ENCODE assay signal across 20 cellular contexts in genomic region chr1:160789051-160789701, GRCh38. TPM values are rescaled to one million over a fixed set of nuclear protein-coding genes. Genes with fewer than 3 reads are reported as not detected.
DNase-seq lines count a peak whose midpoint lies in the region; ATAC-seq, FAIRE-seq and TF ChIP-seq lines count a peak whose summit lies in the region.
"Had no signal": no experiment of that assay in that cellular context is flagged by ENCODE, and none has a peak within 500 bp of the region (broad histone marks: within the 10 kb centered on the region; RNA-seq: fewer than 3 reads in every experiment).

No MANE protein-coding gene starts in this region.

- RAD21 ChIA-PET in GM12878 (lab: Charles Lee; ENCODE audit: unreplicated experiment), result interaction anchor here (0.9 to 3.7 kb wide), 20 partner anchors 9 to 170 kb away, joined by 3 to 49 read pairs (median 8); partner anchors contain the start of genes CD244, CD48, SLAMF1 and SLAMF7

- no peak for TF ChIP-seq POLR2A in GM12878 (IDR thresholded peaks at IDR 0.05; ENCODE audit: low read depth, low read length)

- no peak overlapping the region; the same call in 1 of the 2 replicates for H3K9ac ChIP-seq in GM12878 (ENCODE audit: control insufficient read depth, insufficient read depth, low read length)

- no peaks in the 10 kb centered on the region for H4K20me1 ChIP-seq in GM12878 (ENCODE audit: control insufficient read depth, insufficient read depth)

- H3K4me2 ChIP-seq in GM12878 (ENCODE audit: control insufficient read depth, insufficient read depth), result peak overlapping the region; percentile 71; the same call in 1 of the 2 replicates

- TSS peak; percentile 76 for BruUV-seq in GM12878 (replicated peaks; lab: Mats Ljungman, UMichigan)

- H3K4me1 ChIP-seq in GM12878 (ENCODE audit: control insufficient read depth, insufficient read depth, low read length), result peaks cover 19% of the 10 kb centered on the region
- H3K4me1 ChIP-seq: esophagus squamous epithelium had no signal

- 91% methylated on average over 11 of the region's 11 CpGs for WGBS in GM12878 (ENCODE audit: insufficient coverage, insufficient replicate concordance, low lambda C conversion rate, missing lambda C conversion rate)

- H3K27ac ChIP-seq in GM12878 (ENCODE audit: control insufficient read depth, insufficient read depth), result peak overlapping the region; percentile 86

- H3K9me3 ChIP-seq in GM12878 (replicated peaks; ENCODE audit: control insufficient read depth, insufficient read depth, low read length), result no peaks in the 10 kb centered on the region

- POLR2A ChIA-PET in GM12878 (lab: Charles Lee), result interaction anchor here (0.6 to 3.8 kb wide), 15 partner anchors 8 to 143 kb away, joined by 3 to 28 read pairs (median 4); partner anchors contain the start of genes SLAMF1 and SLAMF7

- SMC1A ChIA-PET in GM12878 (lab: Charles Lee; ENCODE audit: uncharacterized antibody, unreplicated experiment), result interaction anchor here (0.6 to 4.5 kb wide), 29 partner anchors 9 to 249 kb away, joined by 3 to 38 read pairs (median 4); partner anchors contain the start of genes CD244, CD48 and SLAMF7

- in situ Hi-C loops in GM12878 (cut with MboI), result no loop called here

- no peak for TF ChIP-seq EP300 in GM12878 (IDR thresholded peaks at IDR 0.05; ENCODE audit: borderline replicate concordance in 1 of 2, control insufficient read depth in 1 of 2, low read depth in 2 of 2, low read length in 2 of 2)

- DNase-seq in GM06990 (ENCODE audit: extremely low read depth, insufficient read length) (no peak), GM12878 (ENCODE audit: low read depth, low spot score) (no peak), A172 (ENCODE audit: low spot score) (no peak), HUDEP-2 (lab: John Stamatoyannopoulos, UW; ENCODE audit: unreplicated experiment in 76 of 76) (no peak)
- DNase-seq in stimulated activated CD8-positive, alpha-beta memory T cell treated with anti-CD3 and anti-CD28 coated beads, Interleukin-4, amount 100 ng/mL, for 48 hours, result no peak
- DNase-seq in stimulated activated CD4-positive, alpha-beta T cell treated with anti-CD3 and anti-CD28 coated beads, Interleukin-15, amount 100 ng/mL, for 24 hours, result no peak
- DNase-seq: activated CD4-positive, alpha-beta memory T cell treated with anti-CD3 and anti-CD28 coated beads for 36 hours; dermis blood vessel endothelial cell; esophagus squamous epithelium; GOT3; KBM-7; NCI-H1105; NK-92 treated with Interleukin-12 subunit alpha and Interleukin-12 subunit beta, amount 100 ng/mL, for 24 hours; SHP77 treated with DMSO at 0.1 percent for 48 hours had no signal

- TF ChIP-seq RAD21 in GM12878 (IDR thresholded peaks at IDR 0.05; ENCODE audit: insufficient read depth, low read depth, low read length), result peak; percentile 30; the same call in 1 of the 2 replicates

- H3K79me2 ChIP-seq in GM12878 (ENCODE audit: control insufficient read depth, insufficient read depth, low read length), result no peaks in the 10 kb centered on the region

- CTCF ChIA-PET in GM12878 (lab: Yijun Ruan, JAX), result interaction anchor here (1.0 to 3.9 kb wide), 15 partner anchors 9 to 165 kb away, joined by 3 to 32 read pairs (median 6); partner anchors contain the start of gene ITLN2

- H3K4me3 ChIP-seq in GM06990 (replicated peaks; ENCODE audit: low read depth, low read length) (peak overlapping the region; percentile 8), GM12878 (no peak overlapping the region)
- H3K4me3 ChIP-seq: esophagus squamous epithelium, skin epidermis had no signal

- H3K27me3 ChIP-seq in GM06990 (replicated peaks; ENCODE audit: control insufficient read depth, insufficient read depth, low read length) (no peaks in the 10 kb centered on the region), GM12878 (replicated peaks in 1 of 2; ENCODE audit: control insufficient read depth in 2 of 2, insufficient read depth in 2 of 2, low read length in 1 of 2) (no peaks in the 10 kb centered on the region)
- H3K27me3 ChIP-seq: esophagus squamous epithelium had no signal

- intact Hi-C loops in GM12878 (cut with micrococcal nuclease; ENCODE audit: unreplicated experiment), result no loop called here

- no peak for FAIRE-seq in GM12878 (lab: Jason Lieb, UNC)
- FAIRE-seq: astrocyte had no signal

- ATAC-seq in GM21717 (IDR thresholded peaks at IDR 0.05; ENCODE audit: unreplicated experiment) (peak; percentile 31), HG03342 (IDR thresholded peaks at IDR 0.05; ENCODE audit: unreplicated experiment) (peak; percentile 10), GM12878 (peak; percentile 16)

- TF ChIP-seq CTCF in GM06990 (IDR thresholded peaks at IDR 0.05; ENCODE audit: insufficient read depth, low read length, poor library complexity, severe bottlenecking) (no peak), GM12878 (IDR thresholded peaks at IDR 0.05 in 2 of 3, conservative IDR thresholded peaks at IDR 0.05 in 1 of 3; ENCODE audit: control insufficient read depth in 2 of 3, extremely low read depth in 1 of 3, insufficient read depth in 1 of 3, low read depth in 3 of 3, low read length in 3 of 3) (peak in 1 of 3 experiments; percentile 24; a peak in 3 of 6 replicates)

- H3K36me3 ChIP-seq in GM06990 (ENCODE audit: control insufficient read depth, insufficient read depth, low read length) (no peaks in the 10 kb centered on the region), GM12878 (ENCODE audit: control insufficient read depth in 2 of 2, insufficient read depth in 2 of 2, low read length in 1 of 2) (no peaks in the 10 kb centered on the region)
- H3K36me3 ChIP-seq: esophagus squamous epithelium had no signal

- peak overlapping the region; percentile 91 for H2AFZ ChIP-seq in GM12878 (ENCODE audit: control insufficient read depth, low read depth, low read length)

TF ChIP-seq in GM12878, 131 proteins besides CTCF, POLR2A, EP300 and RAD21 (continues in another document):
- no peak for TF ChIP-seq KDM1A (IDR thresholded peaks at IDR 0.05; ENCODE audit: borderline replicate concordance)
- TF ChIP-seq POU2F2 (IDR thresholded peaks at IDR 0.05; ENCODE audit: borderline replicate concordance, low read depth, low read length), result no peak
- no peak for TF ChIP-seq IRF4 (IDR thresholded peaks at IDR 0.05; ENCODE audit: low read depth, low read length)
- TF ChIP-seq NFIC (IDR thresholded peaks at IDR 0.05; ENCODE audit: low read depth, low read length), result no peak
- no peak for TF ChIP-seq PKNOX1 (IDR thresholded peaks at IDR 0.05)

RNA-seq across cellular contexts. Expression of gene LY9, which starts 6.8 kb away (rescaled TPM):
- 51.7 and 54.8 TPM in 2 replicates for total RNA-seq in GM12878 (2013; cell fraction: nucleolus; rRNA removed)
- total RNA-seq in GM12878 (2014; rRNA removed) (10.7 and 12.5 TPM in 2 replicates), GM12878 (2014; rRNA removed; fragmentation: Illumina TruSeq; extraction: Trizol) (6.6 and 8.0 TPM in 2 replicates), GM12878 (2021) (8.9 and 11.0 TPM in 2 replicates)
- polyA plus RNA-seq in GM12878 (2011; ENCODE audit: low read depth), result 15.9 TPM
- polyA plus RNA-seq in GM12878 (2011; rRNA removed) (11.7 and 13.3 TPM in 2 replicates), GM12878 (2014; fragmentation: Illumina TruSeq; extraction: Trizol) (9.8 and 11.7 TPM in 2 replicates), GM12878 (2014; fragmentation: Nextera tagmentation; extraction: Ambion mirVana) (1 to 10 TPM; 2.7 to 2.8 TPM), GM12878 (2014; rRNA removed) (11.4 and 11.6 TPM in 2 replicates), GM12878 (2016; fragmentation: Nextera tagmentation; extraction: Ambion mirVana) (1 to 10 TPM; 7.4 to 9.1 TPM)
- 12.8 and 14.6 TPM in 2 replicates for polyA plus RNA-seq in GM12878 (2011; cell fraction: cytosol; rRNA removed)
- 11.6 and 16.1 TPM in 2 replicates for polyA plus RNA-seq in GM12878 (2011; cell fraction: nucleus; rRNA removed)
- 16.7 and 24.0 TPM in 2 replicates for polyA plus RNA-seq in GM12878 (2012)
- polyA minus RNA-seq in GM12878 (2011; rRNA and poly(A)+ RNA removed), result 13.6 and 16.5 TPM in 2 replicates
- 3.5 TPM in 2 replicates for polyA minus RNA-seq in GM12878 (2011; cell fraction: cytosol; rRNA and poly(A)+ RNA removed)
- polyA minus RNA-seq in GM12878 (2011; cell fraction: nucleus; rRNA and poly(A)+ RNA removed), result 10.8 and 12.2 TPM in 2 replicates
- not detected in 2 replicates for total RNA-seq in A172 (2014; rRNA removed; shearing (Covaris generic))
- total RNA-seq: astrocyte, dermis blood vessel endothelial cell, kidney epithelial cell, osteoblast had no signal

RNA-seq across cellular contexts. Expression of gene SLAMF7, which starts 50.1 kb away (rescaled TPM):
- total RNA-seq in GM12878 (2013; cell fraction: nucleolus; rRNA removed), result 340 and 341 TPM in 2 replicates
- total RNA-seq in GM12878 (2014; rRNA removed) (74.4 and 76.2 TPM in 2 replicates), GM12878 (2014; rRNA removed; fragmentation: Illumina TruSeq; extraction: Trizol) (81.5 and 88.1 TPM in 2 replicates), GM12878 (2021) (124 and 133 TPM in 2 replicates)
- 147 TPM for polyA plus RNA-seq in GM12878 (2011; ENCODE audit: low read depth)
- polyA plus RNA-seq in GM12878 (2011; rRNA removed) (275 and 284 TPM in 2 replicates), GM12878 (2014; fragmentation: Illumina TruSeq; extraction: Trizol) (182 and 208 TPM in 2 replicates), GM12878 (2014; fragmentation: Nextera tagmentation; extraction: Ambion mirVana) (10 to 100 TPM; 66.6 to 83.4 TPM), GM12878 (2014; rRNA removed) (118 and 125 TPM in 2 replicates), GM12878 (2016; fragmentation: Nextera tagmentation; extraction: Ambion mirVana) (100 to 1,000 TPM; 102 to 114 TPM)
- polyA plus RNA-seq in GM12878 (2011; cell fraction: cytosol; rRNA removed), result 168 and 176 TPM in 2 replicates
- 116 and 168 TPM in 2 replicates for polyA plus RNA-seq in GM12878 (2011; cell fraction: nucleus; rRNA removed)
- polyA plus RNA-seq in GM12878 (2012), result 182 and 235 TPM in 2 replicates
- 184 and 200 TPM in 2 replicates for polyA minus RNA-seq in GM12878 (2011; rRNA and poly(A)+ RNA removed)
- polyA minus RNA-seq in GM12878 (2011; cell fraction: cytosol; rRNA and poly(A)+ RNA removed), result 46.2 and 51.3 TPM in 2 replicates
- 108 and 125 TPM in 2 replicates for polyA minus RNA-seq in GM12878 (2011; cell fraction: nucleus; rRNA and poly(A)+ RNA removed)
- total RNA-seq in A172 (2014; rRNA removed; shearing (Covaris generic)), result 0.29 and 0.57 TPM in 2 replicates
- total RNA-seq: dermis blood vessel endothelial cell, osteoblast had no signal

Comparison
In these comparisons a context has a peak if more than half of its experiments do, and no peak if none do; other contexts are left out.
1. RNA of gene SLAMF7, which starts 50.1 kb away (total RNA-seq): 74.4 to 341 TPM in GM12878; 0.29 to 0.57 TPM in A172; every median in the first group is over 10 times any median in the second.
2. Peak in every context shown above with its lines, with median percentiles within 50 percentile points of each other: ATAC-seq.